In genomic region chr16:24971718-24972117, GRCh38 we compare ENCODE assay signal across 24 cellular contexts.
"Had no signal": no experiment of that assay in that cellular context is flagged by ENCODE, and none has a peak within 500 bp of the region (broad histone marks: within the 10 kb centered on the region; RNA-seq: fewer than 3 reads in every experiment).

No MANE protein-coding gene starts in this region.

- H3K4me3 ChIP-seq: mucosa of descending colon, thoracic aorta, vagina had no signal

- H3K27ac Mint-ChIP-seq: activated CD4-positive, alpha-beta T cell treated with anti-CD3 and anti-CD28 coated beads, Interleukin-2, amount 10 ng/mL, durations not matched to agents 7 days and 5 days; activated CD8-positive, alpha-beta T cell treated with anti-CD3 and anti-CD28 coated beads for 36 hours; activated naive CD8-positive, alpha-beta T cell treated with anti-CD3 and anti-CD28 coated beads, Interleukin-2, amount 10 ng/mL, durations not matched to agents 7 days and 5 days; dendritic cell treated with granulocyte-macrophage colony-stimulating factor and Interleukin-4, amounts not matched to agents 40 ng/mL and 50 ng/mL, for 4 days; stimulated activated naive B cell treated with anti-CD40 and anti-IgM and Interleukin-4, amounts not matched to agents 10 μg/mL and 1 μg/mL and 100 μg/mL, for 72 hours; type B pancreatic cell had no signal

- DNase-seq: activated CD4-positive, alpha-beta T cell treated with anti-CD3 and anti-CD28 coated beads, Interleukin-2, amount 10 ng/mL, durations not matched to agents 7 days and 5 days; activated CD4-positive, CD25-positive, alpha-beta regulatory T cell treated with anti-CD3 and anti-CD28 coated beads, Interleukin-2, amount 50 U/mL, for 72 hours; activated CD8-positive, alpha-beta T cell treated with anti-CD3 and anti-CD28 coated beads for 36 hours; activated naive CD4-positive, alpha-beta T cell treated with Interleukin-2 at 50 U/mL for 16 hours; activated naive CD8-positive, alpha-beta T cell treated with anti-CD3 and anti-CD28 coated beads, Interleukin-2, amount 10 ng/mL, durations not matched to agents 7 days and 5 days; activated T-cell treated with anti-CD3 and anti-CD28 coated beads, Interleukin-2, amount 50 U/mL, for 48 hours; amniotic stem cell; effector CD4-positive, alpha-beta T cell; erythroblast; foreskin fibroblast; hippocampal formation; mesenchymal stem cell; mucosa of descending colon; occipital lobe; stimulated activated CD4-positive, alpha-beta T cell treated with anti-CD3 and anti-CD28 coated beads, Interleukin-2, amount 100 ng/mL, for 48 hours; stimulated activated CD8-positive, alpha-beta memory T cell treated with anti-CD3 and anti-CD28 coated beads, Interleukin-4, amount 100 ng/mL, for 48 hours; stimulated activated naive B cell treated with anti-CD40 and anti-IgM and Interleukin-4, amounts not matched to agents 10 μg/mL and 1 μg/mL and 100 μg/mL, for 72 hours; T-cell; WERI-Rb-1 had no signal

- H3K27me3 Mint-ChIP-seq: activated CD4-positive, alpha-beta T cell treated with anti-CD3 and anti-CD28 coated beads, Interleukin-2, amount 10 ng/mL, durations not matched to agents 7 days and 5 days; activated CD8-positive, alpha-beta T cell treated with anti-CD3 and anti-CD28 coated beads for 36 hours; activated naive CD8-positive, alpha-beta T cell treated with anti-CD3 and anti-CD28 coated beads, Interleukin-2, amount 10 ng/mL, durations not matched to agents 7 days and 5 days; dendritic cell treated with granulocyte-macrophage colony-stimulating factor and Interleukin-4, amounts not matched to agents 40 ng/mL and 50 ng/mL, for 4 days; stimulated activated naive B cell treated with anti-CD40 and anti-IgM and Interleukin-4, amounts not matched to agents 10 μg/mL and 1 μg/mL and 100 μg/mL, for 72 hours; T-cell; type B pancreatic cell had no signal

- H3K27ac ChIP-seq: thoracic aorta, vagina, WERI-Rb-1 had no signal

- H3K9me3 ChIP-seq: mucosa of descending colon, thoracic aorta, vagina had no signal

- H3K4me3 Mint-ChIP-seq: activated CD4-positive, alpha-beta T cell treated with anti-CD3 and anti-CD28 coated beads, Interleukin-2, amount 10 ng/mL, durations not matched to agents 7 days and 5 days; activated CD8-positive, alpha-beta T cell treated with anti-CD3 and anti-CD28 coated beads for 36 hours; activated naive CD8-positive, alpha-beta T cell treated with anti-CD3 and anti-CD28 coated beads, Interleukin-2, amount 10 ng/mL, durations not matched to agents 7 days and 5 days; dendritic cell treated with granulocyte-macrophage colony-stimulating factor and Interleukin-4, amounts not matched to agents 40 ng/mL and 50 ng/mL, for 4 days; neural crest cell; stimulated activated naive B cell treated with anti-CD40 and anti-IgM and Interleukin-4, amounts not matched to agents 10 μg/mL and 1 μg/mL and 100 μg/mL, for 72 hours; T-cell; type B pancreatic cell had no signal

- H3K4me1 Mint-ChIP-seq: neural crest cell had no signal

- H3K27me3 ChIP-seq: vagina had no signal

- H3K9me3 Mint-ChIP-seq: activated CD4-positive, alpha-beta T cell treated with anti-CD3 and anti-CD28 coated beads, Interleukin-2, amount 10 ng/mL, durations not matched to agents 7 days and 5 days; activated CD8-positive, alpha-beta T cell treated with anti-CD3 and anti-CD28 coated beads for 36 hours; activated naive CD8-positive, alpha-beta T cell treated with anti-CD3 and anti-CD28 coated beads, Interleukin-2, amount 10 ng/mL, durations not matched to agents 7 days and 5 days; dendritic cell treated with granulocyte-macrophage colony-stimulating factor and Interleukin-4, amounts not matched to agents 40 ng/mL and 50 ng/mL, for 4 days; neural crest cell; stimulated activated naive B cell treated with anti-CD40 and anti-IgM and Interleukin-4, amounts not matched to agents 10 μg/mL and 1 μg/mL and 100 μg/mL, for 72 hours; T-cell; type B pancreatic cell had no signal

- ATAC-seq: activated CD8-positive, alpha-beta T cell treated with anti-CD3 and anti-CD28 coated beads for 36 hours; mucosa of descending colon; stimulated activated naive B cell treated with anti-CD40 and anti-IgM and Interleukin-4, amounts not matched to agents 10 μg/mL and 1 μg/mL and 100 μg/mL, for 72 hours; T-cell had no signal
